2 cellular contexts compared by ENCODE assay signal in the genomic region with DNA sequence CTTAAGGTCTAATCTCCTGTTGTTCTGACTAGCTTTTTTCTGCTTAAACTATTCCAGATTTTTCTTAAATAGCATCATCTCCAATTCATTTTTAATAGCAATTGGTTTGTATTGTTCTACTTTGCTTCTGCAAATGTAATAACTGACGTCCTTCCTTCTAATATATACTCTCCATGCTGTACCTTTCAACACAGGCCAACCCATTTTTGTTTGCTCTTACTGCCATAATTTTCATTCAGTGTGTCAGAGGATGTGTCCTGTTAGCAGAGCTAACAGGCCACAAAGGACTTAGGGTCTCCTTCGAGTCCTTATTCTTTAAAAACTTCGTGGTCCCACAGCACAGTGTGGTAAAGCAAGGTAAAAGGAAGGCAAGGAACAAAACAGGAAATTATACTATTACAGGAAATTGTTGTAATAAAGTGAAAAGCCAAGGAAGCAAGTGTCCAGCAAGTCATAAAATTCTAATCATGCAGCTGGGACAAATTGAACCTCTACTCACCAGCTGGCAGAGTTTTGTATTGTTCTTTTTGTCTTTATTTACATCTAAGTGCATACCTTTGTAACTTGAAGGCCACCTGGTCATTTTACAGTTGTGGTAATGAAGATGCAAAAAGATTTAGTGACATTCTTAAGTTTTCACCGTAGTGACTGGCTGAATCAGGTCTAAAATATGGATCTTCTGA.
TF ChIP-seq lines count a peak whose summit lies in the region.

No MANE protein-coding gene starts in this region.

TF ChIP-seq in GM23338, 12 proteins besides CTCF, POLR2A, EP300 and RAD21:
- no peak for TF ChIP-seq ZNF331 (CRISPR knock-in tag; IDR thresholded peaks at IDR 0.05; ENCODE audit: low read depth)

TF ChIP-seq in H1, 55 proteins besides CTCF, POLR2A, EP300 and RAD21:
- no peak for TF ChIP-seq CBX8 (IDR thresholded peaks at IDR 0.05; ENCODE audit: borderline replicate concordance, low read depth, low read length)
- TF ChIP-seq TAF7 (optimal IDR thresholded peaks at IDR 0.05; ENCODE audit: borderline replicate concordance, low read depth, low read length): peak; percentile 71
- TF ChIP-seq, protein P1, sequence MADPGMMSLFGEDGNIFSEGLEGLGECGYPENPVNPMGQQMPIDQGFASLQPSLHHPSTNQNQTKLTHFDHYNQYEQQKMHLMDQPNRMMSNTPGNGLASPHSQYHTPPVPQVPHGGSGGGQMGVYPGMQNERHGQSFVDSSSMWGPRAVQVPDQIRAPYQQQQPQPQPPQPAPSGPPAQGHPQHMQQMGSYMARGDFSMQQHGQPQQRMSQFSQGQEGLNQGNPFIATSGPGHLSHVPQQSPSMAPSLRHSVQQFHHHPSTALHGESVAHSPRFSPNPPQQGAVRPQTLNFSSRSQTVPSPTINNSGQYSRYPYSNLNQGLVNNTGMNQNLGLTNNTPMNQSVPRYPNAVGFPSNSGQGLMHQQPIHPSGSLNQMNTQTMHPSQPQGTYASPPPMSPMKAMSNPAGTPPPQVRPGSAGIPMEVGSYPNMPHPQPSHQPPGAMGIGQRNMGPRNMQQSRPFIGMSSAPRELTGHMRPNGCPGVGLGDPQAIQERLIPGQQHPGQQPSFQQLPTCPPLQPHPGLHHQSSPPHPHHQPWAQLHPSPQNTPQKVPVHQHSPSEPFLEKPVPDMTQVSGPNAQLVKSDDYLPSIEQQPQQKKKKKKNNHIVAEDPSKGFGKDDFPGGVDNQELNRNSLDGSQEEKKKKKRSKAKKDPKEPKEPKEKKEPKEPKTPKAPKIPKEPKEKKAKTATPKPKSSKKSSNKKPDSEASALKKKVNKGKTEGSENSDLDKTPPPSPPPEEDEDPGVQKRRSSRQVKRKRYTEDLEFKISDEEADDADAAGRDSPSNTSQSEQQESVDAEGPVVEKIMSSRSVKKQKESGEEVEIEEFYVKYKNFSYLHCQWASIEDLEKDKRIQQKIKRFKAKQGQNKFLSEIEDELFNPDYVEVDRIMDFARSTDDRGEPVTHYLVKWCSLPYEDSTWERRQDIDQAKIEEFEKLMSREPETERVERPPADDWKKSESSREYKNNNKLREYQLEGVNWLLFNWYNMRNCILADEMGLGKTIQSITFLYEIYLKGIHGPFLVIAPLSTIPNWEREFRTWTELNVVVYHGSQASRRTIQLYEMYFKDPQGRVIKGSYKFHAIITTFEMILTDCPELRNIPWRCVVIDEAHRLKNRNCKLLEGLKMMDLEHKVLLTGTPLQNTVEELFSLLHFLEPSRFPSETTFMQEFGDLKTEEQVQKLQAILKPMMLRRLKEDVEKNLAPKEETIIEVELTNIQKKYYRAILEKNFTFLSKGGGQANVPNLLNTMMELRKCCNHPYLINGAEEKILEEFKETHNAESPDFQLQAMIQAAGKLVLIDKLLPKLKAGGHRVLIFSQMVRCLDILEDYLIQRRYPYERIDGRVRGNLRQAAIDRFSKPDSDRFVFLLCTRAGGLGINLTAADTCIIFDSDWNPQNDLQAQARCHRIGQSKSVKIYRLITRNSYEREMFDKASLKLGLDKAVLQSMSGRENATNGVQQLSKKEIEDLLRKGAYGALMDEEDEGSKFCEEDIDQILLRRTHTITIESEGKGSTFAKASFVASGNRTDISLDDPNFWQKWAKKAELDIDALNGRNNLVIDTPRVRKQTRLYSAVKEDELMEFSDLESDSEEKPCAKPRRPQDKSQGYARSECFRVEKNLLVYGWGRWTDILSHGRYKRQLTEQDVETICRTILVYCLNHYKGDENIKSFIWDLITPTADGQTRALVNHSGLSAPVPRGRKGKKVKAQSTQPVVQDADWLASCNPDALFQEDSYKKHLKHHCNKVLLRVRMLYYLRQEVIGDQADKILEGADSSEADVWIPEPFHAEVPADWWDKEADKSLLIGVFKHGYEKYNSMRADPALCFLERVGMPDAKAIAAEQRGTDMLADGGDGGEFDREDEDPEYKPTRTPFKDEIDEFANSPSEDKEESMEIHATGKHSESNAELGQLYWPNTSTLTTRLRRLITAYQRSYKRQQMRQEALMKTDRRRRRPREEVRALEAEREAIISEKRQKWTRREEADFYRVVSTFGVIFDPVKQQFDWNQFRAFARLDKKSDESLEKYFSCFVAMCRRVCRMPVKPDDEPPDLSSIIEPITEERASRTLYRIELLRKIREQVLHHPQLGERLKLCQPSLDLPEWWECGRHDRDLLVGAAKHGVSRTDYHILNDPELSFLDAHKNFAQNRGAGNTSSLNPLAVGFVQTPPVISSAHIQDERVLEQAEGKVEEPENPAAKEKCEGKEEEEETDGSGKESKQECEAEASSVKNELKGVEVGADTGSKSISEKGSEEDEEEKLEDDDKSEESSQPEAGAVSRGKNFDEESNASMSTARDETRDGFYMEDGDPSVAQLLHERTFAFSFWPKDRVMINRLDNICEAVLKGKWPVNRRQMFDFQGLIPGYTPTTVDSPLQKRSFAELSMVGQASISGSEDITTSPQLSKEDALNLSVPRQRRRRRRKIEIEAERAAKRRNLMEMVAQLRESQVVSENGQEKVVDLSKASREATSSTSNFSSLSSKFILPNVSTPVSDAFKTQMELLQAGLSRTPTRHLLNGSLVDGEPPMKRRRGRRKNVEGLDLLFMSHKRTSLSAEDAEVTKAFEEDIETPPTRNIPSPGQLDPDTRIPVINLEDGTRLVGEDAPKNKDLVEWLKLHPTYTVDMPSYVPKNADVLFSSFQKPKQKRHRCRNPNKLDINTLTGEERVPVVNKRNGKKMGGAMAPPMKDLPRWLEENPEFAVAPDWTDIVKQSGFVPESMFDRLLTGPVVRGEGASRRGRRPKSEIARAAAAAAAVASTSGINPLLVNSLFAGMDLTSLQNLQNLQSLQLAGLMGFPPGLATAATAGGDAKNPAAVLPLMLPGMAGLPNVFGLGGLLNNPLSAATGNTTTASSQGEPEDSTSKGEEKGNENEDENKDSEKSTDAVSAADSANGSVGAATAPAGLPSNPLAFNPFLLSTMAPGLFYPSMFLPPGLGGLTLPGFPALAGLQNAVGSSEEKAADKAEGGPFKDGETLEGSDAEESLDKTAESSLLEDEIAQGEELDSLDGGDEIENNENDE (IDR thresholded peaks at IDR 0.05; ENCODE audit: insufficient replicate concordance, low read length): peak; percentile 26
